In the genomic region with DNA sequence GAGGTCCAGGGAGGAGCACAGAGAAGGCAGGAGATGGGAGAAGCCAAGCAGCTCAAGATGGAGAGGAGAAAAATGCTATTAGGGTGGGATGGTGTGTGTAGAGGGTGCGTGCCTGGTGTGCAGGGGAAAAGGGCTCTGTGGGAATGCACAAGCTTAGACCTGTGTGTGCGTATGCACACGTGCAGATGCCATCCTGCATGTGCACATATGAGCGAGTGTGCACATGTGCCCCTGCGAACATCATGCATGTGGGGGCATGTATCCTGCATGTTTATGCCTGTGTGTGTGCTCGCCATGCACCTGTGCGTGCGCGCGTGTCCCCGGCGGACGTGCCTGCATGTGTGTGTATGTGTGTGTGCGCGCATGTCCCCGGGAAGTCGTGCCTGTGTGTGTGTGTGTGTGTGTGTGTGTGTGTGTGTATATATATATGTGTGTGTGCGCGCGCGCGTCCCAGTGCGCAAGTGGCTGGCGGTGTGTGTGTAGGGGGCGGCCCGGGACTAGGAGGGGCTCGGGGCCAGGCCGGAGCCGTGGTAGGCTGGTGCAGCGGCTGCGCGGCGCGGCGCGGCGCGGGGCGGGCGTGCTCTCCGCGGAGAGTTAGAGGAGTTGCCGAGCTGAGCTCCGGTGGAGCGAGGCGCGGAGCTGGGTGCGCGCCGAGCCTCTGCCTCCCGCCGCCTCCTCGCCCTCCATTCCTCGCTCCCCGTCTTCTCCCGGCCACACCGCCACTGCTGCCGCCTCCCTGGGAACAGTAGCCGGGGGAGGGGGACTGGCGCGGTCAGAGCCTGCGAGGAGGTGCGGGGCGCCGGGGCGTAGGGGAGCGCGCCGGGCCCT, we compare ENCODE assay signal across 8 cellular contexts. TPM values are rescaled to one million over a fixed set of nuclear protein-coding genes. Genes with fewer than 3 reads are reported as not detected.
DNase-seq lines count a peak whose midpoint lies in the region; ATAC-seq and TF ChIP-seq lines count a peak whose summit lies in the region.

Gene KCNJ12, plus strand, starts transcription at position 601 of the 828 bp plus-strand sequence. CDS start 38,986 bp downstream, outside the sequence.

- H3K4me3 Mint-ChIP-seq in activated CD4-positive, alpha-beta T cell treated with anti-CD3 and anti-CD28 coated beads for 36 hours, result no peak within 1 kb of the TSS
- peak within 1 kb of the TSS; percentile 72 for H3K4me3 Mint-ChIP-seq in chondrocyte (ENCODE audit: unreplicated experiment)

- H3K27me3 ChIP-seq in right lobe of liver (peaks cover 0 to 10% of the 10 kb centered on the region in 2 donors), thoracic aorta (replicated peaks; ENCODE audit: insufficient read depth) (no peaks in the 10 kb centered on the region)

- TF ChIP-seq CTCF in chondrocyte (IDR thresholded peaks at IDR 0.05) (no peak), right lobe of liver (IDR thresholded peaks at IDR 0.05) (no peak), thoracic aorta (IDR thresholded peaks at IDR 0.05) (no peak)

- intact Hi-C loops in activated CD4-positive, alpha-beta T cell treated with anti-CD3 and anti-CD28 coated beads for 36 hours (cut with DNase I, micrococcal nuclease), result no loop called here
- intact Hi-C loops in right lobe of liver (cut with DNase I), result no loop called here

- H3K27ac Mint-ChIP-seq in activated CD4-positive, alpha-beta T cell treated with anti-CD3 and anti-CD28 coated beads for 36 hours, result no peak within 1 kb of the TSS
- peak within 1 kb of the TSS; percentile 8 for H3K27ac Mint-ChIP-seq in chondrocyte (ENCODE audit: unreplicated experiment)

- H3K9me3 ChIP-seq in right lobe of liver (no peaks in the 10 kb centered on the region), thoracic aorta (no peaks in the 10 kb centered on the region)

- POLR2A ChIA-PET in activated CD4-positive, alpha-beta T cell treated with anti-CD3 and anti-CD28 coated beads for 36 hours (lab: Charles Lee), result no interaction called here

- H3K4me3 ChIP-seq in right lobe of liver (peak within 1 kb of the TSS; percentile 14 to 29 (median 14)), thoracic aorta (peak within 1 kb of the TSS; percentile 78)

- H3K36me3 ChIP-seq in right lobe of liver (no peaks in the 10 kb centered on the region), thoracic aorta (no peaks in the 10 kb centered on the region)

- H3K9me3 Mint-ChIP-seq in activated CD4-positive, alpha-beta T cell treated with anti-CD3 and anti-CD28 coated beads for 36 hours (ENCODE audit: low read depth), result no peaks in the 10 kb centered on the region
- H3K9me3 Mint-ChIP-seq in chondrocyte (ENCODE audit: low read depth), result no peaks in the 10 kb centered on the region

- 20% methylated on average over 1 of the region's 69 CpGs for WGBS in right lobe of liver (ENCODE audit: insufficient coverage, low coverage, low lambda C conversion rate, missing lambda C conversion rate)

- CTCF ChIA-PET in activated CD4-positive, alpha-beta T cell treated with anti-CD3 and anti-CD28 coated beads for 36 hours (lab: Charles Lee), result interaction anchor here (1.2 kb wide), 1 partner anchor 81 kb away, joined by 3 read pairs; no protein-coding TSS in a partner anchor

- DNase-seq in activated CD4-positive, alpha-beta T cell treated with anti-CD3 and anti-CD28 coated beads for 36 hours, result peak; percentile 10
- no peak for DNase-seq in activated CD4-positive, alpha-beta T cell treated with anti-CD3 and anti-CD28 coated beads, Interleukin-2, amount 50 U/mL, for 48 hours
- DNase-seq in chondrocyte (ENCODE audit: low spot score) (no peak), right lobe of liver (no peak), thoracic aorta (ENCODE audit: low spot score) (no peak), dedifferentiated amniotic fluid mesenchymal stem cell (ENCODE audit: extremely low spot score) (no peak), SKM-1 treated with dmso at 0.1 percent for 144 hours (lab: John Stamatoyannopoulos, UW; ENCODE audit: unreplicated experiment) (no peak)

- H3K4me1 Mint-ChIP-seq in activated CD4-positive, alpha-beta T cell treated with anti-CD3 and anti-CD28 coated beads for 36 hours, result peaks cover 8% of the 10 kb centered on the region
- peaks cover 6% of the 10 kb centered on the region for H3K4me1 Mint-ChIP-seq in chondrocyte (ENCODE audit: low read depth)

- TF ChIP-seq POLR2A in right lobe of liver (IDR thresholded peaks at IDR 0.05), result no peak

- ATAC-seq in activated CD4-positive, alpha-beta T cell treated with anti-CD3 and anti-CD28 coated beads for 36 hours, result no peak
- ATAC-seq in right lobe of liver (no peak), thoracic aorta (ENCODE audit: insufficient number of reproducible peaks, low FRiP score, low read depth) (no peak), GM21390 (IDR thresholded peaks at IDR 0.05; ENCODE audit: unreplicated experiment) (no peak)

- no peaks in the 10 kb centered on the region for H3K36me3 Mint-ChIP-seq in activated CD4-positive, alpha-beta T cell treated with anti-CD3 and anti-CD28 coated beads for 36 hours (ENCODE audit: low read depth)
- no peaks in the 10 kb centered on the region for H3K36me3 Mint-ChIP-seq in chondrocyte (ENCODE audit: low read depth)

- H3K27me3 Mint-ChIP-seq in activated CD4-positive, alpha-beta T cell treated with anti-CD3 and anti-CD28 coated beads for 36 hours, result peaks cover 17% of the 10 kb centered on the region
- H3K27me3 Mint-ChIP-seq in chondrocyte (ENCODE audit: low read depth), result peaks cover 3% of the 10 kb centered on the region

- H3K27ac ChIP-seq in right lobe of liver (no peak within 1 kb of the TSS), thoracic aorta (no peak within 1 kb of the TSS)

- peaks cover 0 to 11% (median 0%) of the 10 kb centered on the region in 4 donors for H3K4me1 ChIP-seq in right lobe of liver
- peaks cover 13 to 28% of the 10 kb centered on the region in 2 donors for H3K4me1 ChIP-seq in thoracic aorta (ENCODE audit: control insufficient read depth in 1 of 2, low read depth in 2 of 2)

RNA-seq across cellular contexts. Expression of gene KCNJ12, which starts in this region (rescaled TPM):
- total RNA-seq in activated CD4-positive, alpha-beta T cell treated with anti-CD3 and anti-CD28 coated beads for 36 hours, result not detected
- 2.2 to 2.8 TPM (median 2.5 TPM) in 3 replicates for total RNA-seq in chondrocyte
- 1 to 10 TPM in 1 of 6 experiments, under 1 TPM in 5; 0.07 to 2.2 (median 0.23) TPM for total RNA-seq in right lobe of liver
- 1 to 10 TPM in 1 of 2 donors, under 1 TPM in 1; 0.81 to 1.2 TPM for total RNA-seq in thoracic aorta

Comparison
In these comparisons a context has a peak if more than half of its experiments do, and no peak if none do; other contexts are left out.
1. Peak in DNase-seq in activated CD4-positive, alpha-beta T cell treated with anti-CD3 and anti-CD28 coated beads for 36 hours; RNA of the gene not detected or under 1 TPM.